In the genomic region with DNA sequence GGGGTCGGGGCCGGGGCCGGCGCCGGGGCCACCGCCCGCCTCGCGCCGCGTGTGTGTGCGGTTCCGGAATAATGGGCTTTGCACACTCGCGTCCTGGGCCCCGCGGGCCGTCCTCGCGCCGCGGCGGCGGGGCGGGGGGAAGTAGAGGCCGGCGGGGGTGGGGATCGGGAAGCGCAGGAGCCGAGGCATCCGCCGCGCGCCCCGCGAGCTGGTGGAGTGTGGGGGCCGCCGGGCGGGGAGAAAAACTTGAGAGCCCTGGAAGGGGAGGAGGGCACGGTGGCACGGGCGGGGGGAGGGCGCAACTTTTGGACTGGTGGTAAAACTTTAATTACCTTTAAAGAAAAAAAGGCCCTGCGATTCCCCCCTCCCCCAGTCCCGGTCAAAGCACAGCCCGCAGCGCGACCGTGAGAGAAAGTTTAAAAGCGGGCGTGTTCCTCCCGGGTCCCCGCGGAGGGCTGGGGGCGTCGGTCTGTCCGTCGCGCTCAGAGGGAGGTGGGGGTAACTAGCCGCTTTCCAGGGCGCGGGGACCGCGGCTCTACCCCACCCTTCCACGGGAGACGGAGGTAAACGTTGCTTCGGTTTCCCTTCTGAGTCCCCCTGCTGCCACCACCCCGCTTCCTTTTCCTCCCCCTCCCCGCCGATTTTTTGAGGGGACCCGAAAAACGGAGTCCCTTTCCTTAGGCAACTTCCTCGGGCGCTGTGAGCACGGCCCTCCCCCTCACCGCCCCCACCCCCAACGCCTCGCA, we compare ENCODE assay signal across 7 cellular contexts. TPM values are rescaled to one million over a fixed set of nuclear protein-coding genes. Genes with fewer than 3 reads are reported as not detected.
A peak's percentile ranks its signal among the peaks of the same experiment; 100 is the strongest.
DNase-seq lines count a peak whose midpoint lies in the region; ATAC-seq, FAIRE-seq and TF ChIP-seq lines count a peak whose summit lies in the region.

No MANE protein-coding gene starts in this region.

- no peak overlapping the region for H3K18ac ChIP-seq in trophoblast cell (ENCODE audit: low read length)

- H3K36me3 ChIP-seq in OCI-LY1 (ENCODE audit: insufficient read depth, low read length) (peaks cover 7% of the 10 kb centered on the region; the same call in 1 of the 2 replicates), trophoblast cell (ENCODE audit: control insufficient read depth in 1 of 2, insufficient read depth in 2 of 2, low read length in 2 of 2) (no peaks in the 10 kb centered on the region)

- H2BK120ac ChIP-seq in trophoblast cell (ENCODE audit: insufficient read depth, low read length, poor library complexity), result no peak overlapping the region

- H3K14ac ChIP-seq in trophoblast cell (ENCODE audit: low read length), result peak overlapping the region; percentile 35

- peak overlapping the region; percentile 76 for H3K4me2 ChIP-seq in OCI-LY1 (ENCODE audit: low read length)
- peak overlapping the region; percentile 100 for H3K4me2 ChIP-seq in trophoblast cell (ENCODE audit: low read length)

- H3K9me3 Mint-ChIP-seq in activated naive CD4-positive, alpha-beta T cell treated with anti-CD3 and anti-CD28 coated beads, Interleukin-2, amount 10 ng/mL, durations not matched to agents 7 days and 5 days, result no peaks in the 10 kb centered on the region

- H3K9me3 ChIP-seq in OCI-LY1 (ENCODE audit: low read length) (no peaks in the 10 kb centered on the region), trophoblast cell (ENCODE audit: insufficient read depth, low read depth, low read length) (no peaks in the 10 kb centered on the region)

- peaks cover 25% of the 10 kb centered on the region for H3K36me3 Mint-ChIP-seq in activated naive CD4-positive, alpha-beta T cell treated with anti-CD3 and anti-CD28 coated beads, Interleukin-2, amount 10 ng/mL, durations not matched to agents 7 days and 5 days

- WGBS in trophoblast cell (ENCODE audit: extremely low coverage, insufficient coverage, insufficient read length), result no CpG with 5 or more reads among the region's 79 CpGs

- peaks cover 8% of the 10 kb centered on the region for H3K4me1 ChIP-seq in OCI-LY1 (ENCODE audit: insufficient read depth, low read length, severe bottlenecking)
- no peaks in the 10 kb centered on the region for H3K4me1 ChIP-seq in trophoblast cell (ENCODE audit: control insufficient read depth in 1 of 2, insufficient read depth in 2 of 2, low read length in 2 of 2)

- H4K20me1 ChIP-seq in OCI-LY1 (ENCODE audit: insufficient read depth, low read length), result no peaks in the 10 kb centered on the region; the same call in 1 of the 2 replicates

- TF ChIP-seq CTCF in OCI-LY1 (IDR thresholded peaks at IDR 0.05; ENCODE audit: low read length), result no peak

- H3K79me2 ChIP-seq in OCI-LY1 (ENCODE audit: insufficient read depth, low read length) (no peaks in the 10 kb centered on the region), trophoblast cell (ENCODE audit: control insufficient read depth, insufficient read depth, low read length, poor library complexity) (peaks cover 3% of the 10 kb centered on the region)

- peak overlapping the region; percentile 96 for H3K4me3 Mint-ChIP-seq in activated naive CD4-positive, alpha-beta T cell treated with anti-CD3 and anti-CD28 coated beads, Interleukin-2, amount 10 ng/mL, durations not matched to agents 7 days and 5 days

- CTCF ChIA-PET in activated naive CD4-positive, alpha-beta T cell treated with anti-CD3 and anti-CD28 coated beads, Interleukin-2, amount 10 ng/mL, durations not matched to agents 7 days and 5 days (lab: Charles Lee), result interaction anchor here (1.0 to 2.0 kb wide), 8 partner anchors 9 to 422 kb away, joined by 3 to 10 read pairs (median 6); no protein-coding TSS in a partner anchor

- no peak overlapping the region for H3K23ac ChIP-seq in trophoblast cell (ENCODE audit: low read length)

- H3K9ac ChIP-seq in OCI-LY1 (ENCODE audit: low read length) (peak overlapping the region; percentile 66), trophoblast cell (ENCODE audit: low read length) (peak overlapping the region; percentile 74)

- no peak overlapping the region for H2BK12ac ChIP-seq in trophoblast cell (ENCODE audit: low read length)

- peak overlapping the region; percentile 99 for H3K27ac Mint-ChIP-seq in activated naive CD4-positive, alpha-beta T cell treated with anti-CD3 and anti-CD28 coated beads, Interleukin-2, amount 10 ng/mL, durations not matched to agents 7 days and 5 days

- no peaks in the 10 kb centered on the region; the same call in 1 of the 2 replicates for H3F3A ChIP-seq in OCI-LY1 (ENCODE audit: insufficient read depth, low read length)

- H3K4ac ChIP-seq in trophoblast cell (ENCODE audit: low read depth, low read length), result no peak overlapping the region

- H2AFZ ChIP-seq in OCI-LY1 (ENCODE audit: low read length) (0 out of 2 replicates have a peak overlapping the region, but pooled peaks have one; percentile 10), trophoblast cell (ENCODE audit: insufficient read depth, low read length, poor library complexity) (peak overlapping the region; percentile 64)

- H3K27ac ChIP-seq in OCI-LY1 (ENCODE audit: low read depth, low read length, poor library complexity, severe bottlenecking), result peak overlapping the region; percentile 12
- H3K27ac ChIP-seq in trophoblast cell (ENCODE audit: low read depth, low read length), result no peak overlapping the region

- H3K4me3 ChIP-seq in OCI-LY1 (ENCODE audit: low read depth, low read length, poor library complexity, severe bottlenecking) (peak overlapping the region; percentile 73), trophoblast cell (ENCODE audit: low read depth, low read length) (peak overlapping the region; percentile 85)

- intact Hi-C loops in Right ventricle myocardium superior (cut with DNase I), result no loop called here

- no peak overlapping the region for H2AK5ac ChIP-seq in trophoblast cell (ENCODE audit: low read length)

- DNase-seq in GM19239 (ENCODE audit: insufficient read length, low spot score) (peak; percentile 27), Right ventricle myocardium superior (peak; percentile 46), trophoblast cell (peak in 1 of 2 donors; percentile 46), HTR-8/SVneo (ENCODE audit: insufficient read length, low spot score) (no peak)
- peak; percentile 71 for DNase-seq in activated naive CD4-positive, alpha-beta T cell treated with anti-CD3 and anti-CD28 coated beads, Interleukin-2, amount 10 ng/mL, durations not matched to agents 7 days and 5 days

- H3K27me3 ChIP-seq in OCI-LY1 (ENCODE audit: insufficient read depth, low read length) (no peaks in the 10 kb centered on the region), trophoblast cell (ENCODE audit: insufficient read depth, low read length) (no peaks in the 10 kb centered on the region)

- H4K8ac ChIP-seq in trophoblast cell (ENCODE audit: low read depth, low read length), result peak overlapping the region; percentile 50

- no peak overlapping the region for H4K12ac ChIP-seq in trophoblast cell (ENCODE audit: low read depth, low read length)

- no peak overlapping the region for H2BK5ac ChIP-seq in trophoblast cell (ENCODE audit: low read depth, low read length, poor library complexity)

- H3K4me1 Mint-ChIP-seq in activated naive CD4-positive, alpha-beta T cell treated with anti-CD3 and anti-CD28 coated beads, Interleukin-2, amount 10 ng/mL, durations not matched to agents 7 days and 5 days, result peaks cover 29% of the 10 kb centered on the region

- no peak for FAIRE-seq in GM19239 (lab: Jason Lieb, UNC)
- FAIRE-seq in HTR-8/SVneo (lab: Jason Lieb, UNC), result no peak

- peaks cover 9% of the 10 kb centered on the region for H3K27me3 Mint-ChIP-seq in activated naive CD4-positive, alpha-beta T cell treated with anti-CD3 and anti-CD28 coated beads, Interleukin-2, amount 10 ng/mL, durations not matched to agents 7 days and 5 days

- peak overlapping the region; percentile 32 for H4K91ac ChIP-seq in trophoblast cell (ENCODE audit: low read depth, low read length)

- H3K79me1 ChIP-seq in trophoblast cell (ENCODE audit: low read length), result peaks cover 4% of the 10 kb centered on the region

- H3K9me2 ChIP-seq in OCI-LY1 (ENCODE audit: low read depth, low read length), result no peaks in the 10 kb centered on the region

- peak; percentile 55 for ATAC-seq in Right ventricle myocardium superior (ENCODE audit: poor library complexity)
- ATAC-seq in GM21737 (IDR thresholded peaks at IDR 0.05; ENCODE audit: unreplicated experiment), result no peak

RNA-seq across cellular contexts. Expression of a gene that starts 1.9 kb away (rescaled TPM):
- total RNA-seq in Right ventricle myocardium superior, result 4.3 TPM
- polyA plus RNA-seq in trophoblast cell (2013), result 6.3 and 6.6 TPM in 2 replicates
